ENCODE assay signal across 14 cellular contexts in the genomic region with DNA sequence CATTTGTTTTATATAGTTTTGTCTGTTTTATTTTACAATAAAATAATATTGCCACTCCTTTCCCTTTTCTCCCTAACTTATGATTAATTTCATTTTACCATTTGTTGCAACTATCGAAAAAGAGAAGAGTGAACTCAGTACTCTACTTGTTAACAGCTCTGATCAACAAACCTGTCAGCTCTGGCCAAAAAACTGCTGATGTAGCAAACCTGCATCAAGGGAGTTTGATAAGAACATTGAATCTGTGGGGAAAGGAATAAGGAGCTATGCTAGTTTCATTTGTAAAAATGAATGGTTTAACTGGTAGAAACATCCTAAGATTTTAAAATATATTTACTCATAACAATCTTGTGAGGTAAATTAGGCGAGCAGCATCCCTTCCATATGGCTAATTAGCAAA. TPM values are rescaled to one million over a fixed set of nuclear protein-coding genes. Genes with fewer than 3 reads are reported as not detected.
DNase-seq lines count a peak whose midpoint lies in the region; ATAC-seq and TF ChIP-seq lines count a peak whose summit lies in the region.
"Had no signal": no experiment of that assay in that cellular context is flagged by ENCODE, and none has a peak within 500 bp of the region (broad histone marks: within the 10 kb centered on the region; RNA-seq: fewer than 3 reads in every experiment).

No MANE protein-coding gene starts in this region.

- H3K9me2 ChIP-seq in OCI-LY7 (ENCODE audit: insufficient read depth, low read length): no peaks in the 10 kb centered on the region

- H2AFZ ChIP-seq in OCI-LY7 (ENCODE audit: low read length): no peak overlapping the region
- no peak overlapping the region for H2AFZ ChIP-seq in parathyroid adenoma

- H3K27me3 ChIP-seq in cardiac muscle cell: no peaks in the 10 kb centered on the region
- no peaks in the 10 kb centered on the region for H3K27me3 ChIP-seq in parathyroid adenoma (ENCODE audit: control insufficient read depth, insufficient read depth, low read length)
- H3K27me3 ChIP-seq: BLaER1 treated with 17β-estradiol and CSF1 and Interleukin-3, amounts not matched to agents 10 nM and 100 nM had no signal

- H3K4me2 ChIP-seq in OCI-LY7 (ENCODE audit: low read length) (no peak overlapping the region), parathyroid adenoma (ENCODE audit: low read length) (peak overlapping the region; percentile 7)
- H3K4me2 ChIP-seq: BLaER1 treated with 17β-estradiol and CSF1 and Interleukin-3, amounts not matched to agents 10 nM and 100 nM had no signal

- peak overlapping the region; percentile 89 for H3K27ac ChIP-seq in cardiac muscle cell
- H3K27ac ChIP-seq in HEK293 (ENCODE audit: extremely low read depth, low read depth, low read length): no peak overlapping the region
- H3K27ac ChIP-seq in OCI-LY7 (ENCODE audit: low read depth, low read length, poor library complexity, severe bottlenecking): no peak overlapping the region
- no peak overlapping the region for H3K27ac ChIP-seq in parathyroid adenoma
- H3K27ac ChIP-seq: BLaER1 treated with 17β-estradiol and CSF1 and Interleukin-3, amounts not matched to agents 10 nM and 100 nM had no signal

- H3K4me1 ChIP-seq in cardiac muscle cell (ENCODE audit: low read depth): peaks cover 56% of the 10 kb centered on the region
- no peaks in the 10 kb centered on the region for H3K4me1 ChIP-seq in HEK293 (ENCODE audit: control insufficient read depth, insufficient read depth, low read length)
- H3K4me1 ChIP-seq in OCI-LY7 (ENCODE audit: insufficient read depth, low read length, poor library complexity, severe bottlenecking): peaks cover 4% of the 10 kb centered on the region
- H3K4me1 ChIP-seq in parathyroid adenoma: peaks cover 10% of the 10 kb centered on the region

- no peaks in the 10 kb centered on the region for H3K79me2 ChIP-seq in OCI-LY7 (ENCODE audit: insufficient read depth, low read depth, low read length)
- H3K79me2 ChIP-seq in parathyroid adenoma: no peaks in the 10 kb centered on the region

- POLR2A ChIA-PET in HEK293 (lab: Yijun Ruan, JAX): no interaction called here
- POLR2A ChIA-PET in OCI-LY7 (lab: Charles Lee): interaction anchor here (0.6 to 0.9 kb wide), 2 partner anchors 11 to 28 kb away, joined by 3 read pairs; no protein-coding TSS in a partner anchor

- H4K20me1 ChIP-seq in OCI-LY7 (ENCODE audit: insufficient read depth, low read length): no peaks in the 10 kb centered on the region

- H3K36me3 ChIP-seq in cardiac muscle cell (peaks cover 19% of the 10 kb centered on the region), HEK293 (ENCODE audit: control insufficient read depth in 2 of 2, insufficient read depth in 1 of 2, low read length in 2 of 2) (peaks cover 56 to 91% of the 10 kb centered on the region in 2 experiments), OCI-LY7 (ENCODE audit: insufficient read depth, low read length) (peaks cover 83% of the 10 kb centered on the region), parathyroid adenoma (ENCODE audit: control insufficient read depth, insufficient read depth, low read length) (no peaks in the 10 kb centered on the region)

- intact Hi-C loops in Right ventricle myocardium superior (cut with DNase I): no loop called here
- intact Hi-C loops in OCI-LY7 (cut with micrococcal nuclease; ENCODE audit: unreplicated experiment): no loop called here

- CTCF ChIA-PET in HEK293 (lab: Yijun Ruan, JAX) (interaction anchor here (0.7 to 1.2 kb wide), 5 partner anchors 10 to 580 kb away, joined by 3 to 5 read pairs (median 4); no protein-coding TSS in a partner anchor), OCI-LY7 (lab: Charles Lee; ENCODE audit: unreplicated experiment) (no interaction called here)

- no peak overlapping the region for H3K9ac ChIP-seq in parathyroid adenoma
- H3K9ac ChIP-seq: BLaER1 treated with 17β-estradiol and CSF1 and Interleukin-3, amounts not matched to agents 10 nM and 100 nM had no signal

- DNase-seq in cardiac muscle cell (ENCODE audit: low read depth in 1 of 2, low spot score in 1 of 2) (no peak), Right ventricle myocardium superior (no peak), OCI-LY7 (ENCODE audit: low spot score) (no peak), ureter (ENCODE audit: low spot score) (no peak)
- DNase-seq: 8988T; ACHN; CD4-positive, CD25-positive, alpha-beta regulatory T cell; DMS53; GF-D8 had no signal

- H3K9me3 ChIP-seq in cardiac muscle cell (ENCODE audit: low read depth) (no peaks in the 10 kb centered on the region), HEK293 (ENCODE audit: control insufficient read depth, insufficient read depth, low read depth, low read length) (no peaks in the 10 kb centered on the region), OCI-LY7 (ENCODE audit: low read length) (no peaks in the 10 kb centered on the region), parathyroid adenoma (ENCODE audit: control insufficient read depth, low read length) (no peaks in the 10 kb centered on the region)
- H3K9me3 ChIP-seq: BLaER1 treated with 17β-estradiol and CSF1 and Interleukin-3, amounts not matched to agents 10 nM and 100 nM had no signal

- ATAC-seq in Right ventricle myocardium superior (ENCODE audit: poor library complexity) (no peak), HG02759 (IDR thresholded peaks at IDR 0.05; ENCODE audit: unreplicated experiment) (no peak)
- ATAC-seq: HCT116 had no signal

- H3K4me3 ChIP-seq in cardiac muscle cell (no peak overlapping the region), HEK293 (ENCODE audit: low read depth, low read length) (no peak overlapping the region), OCI-LY7 (ENCODE audit: low read depth, low read length, poor library complexity, severe bottlenecking) (no peak overlapping the region), parathyroid adenoma (ENCODE audit: low read depth, low read length) (no peak overlapping the region)
- H3K4me3 ChIP-seq: BLaER1 treated with 17β-estradiol and CSF1 and Interleukin-3, amounts not matched to agents 10 nM and 100 nM had no signal

- TF ChIP-seq CTCF in cardiac muscle cell (IDR thresholded peaks at IDR 0.05; ENCODE audit: low read depth, low read length): no peak
- TF ChIP-seq CTCF in HEK293 (tag by site-specific recombination; IDR thresholded peaks at IDR 0.05): no peak
- TF ChIP-seq CTCF in OCI-LY7 (conservative IDR thresholded peaks at IDR 0.05; ENCODE audit: low read length): no peak
- no peak for TF ChIP-seq CTCF in parathyroid adenoma (IDR thresholded peaks at IDR 0.05)

- TSS peak; percentile 29 for BruUV-seq in OCI-LY7 (replicated peaks; lab: Mats Ljungman, UMichigan)

TF ChIP-seq in HEK293, 187 proteins besides CTCF, POLR2A, EP300 and RAD21:
- TF ChIP-seq ZNF677 (tag by site-specific recombination; IDR thresholded peaks at IDR 0.05) (0 out of 2 replicates have a peak, but pooled peaks have one; percentile 38), ZNF776 (tag by site-specific recombination; IDR thresholded peaks at IDR 0.05; ENCODE audit: borderline replicate concordance) (no peak)
TF ChIP-seq in HEK293: peak in this region for 1.

RNA-seq across cellular contexts. Expression of a gene that starts 42.9 kb away (rescaled TPM):
- total RNA-seq in cardiac muscle cell (15.8 and 18.0 TPM in 2 replicates), Right ventricle myocardium superior (21.7 TPM), OCI-LY7 (2022) (40.3 and 46.0 TPM in 2 replicates), ureter (45.7 TPM)
- polyA plus RNA-seq in cardiac muscle cell: 26.5 and 38.7 TPM in 2 replicates
- 12.5 and 18.1 TPM in 2 replicates for total RNA-seq in OCI-LY7 (2014; rRNA removed; shearing (Covaris generic))

RNA-seq across cellular contexts. Expression of a gene that starts 47.4 kb away (rescaled TPM):
- 55.0 and 70.6 TPM in 2 replicates for total RNA-seq in cardiac muscle cell
- polyA plus RNA-seq in cardiac muscle cell: 94.1 and 100 TPM in 2 replicates
- 60.6 TPM for total RNA-seq in Right ventricle myocardium superior
- total RNA-seq in OCI-LY7 (2014; rRNA removed; shearing (Covaris generic)): 59.4 and 62.4 TPM in 2 replicates
- total RNA-seq in OCI-LY7 (2022): 87.0 and 89.4 TPM in 2 replicates
- total RNA-seq in ureter: 50.9 TPM

RNA-seq across cellular contexts. Expression of a gene that starts 49.6 kb away (rescaled TPM):
- total RNA-seq in cardiac muscle cell (18.2 and 23.8 TPM in 2 replicates), Right ventricle myocardium superior (5.7 TPM), OCI-LY7 (2022) (132 and 145 TPM in 2 replicates), ureter (76.9 TPM)
- polyA plus RNA-seq in cardiac muscle cell: 13.6 and 22.0 TPM in 2 replicates
- total RNA-seq in OCI-LY7 (2014; rRNA removed; shearing (Covaris generic)): 72.6 and 73.3 TPM in 2 replicates
